Comparison of ENCODE assay signal across 14 cellular contexts in the genomic region with DNA sequence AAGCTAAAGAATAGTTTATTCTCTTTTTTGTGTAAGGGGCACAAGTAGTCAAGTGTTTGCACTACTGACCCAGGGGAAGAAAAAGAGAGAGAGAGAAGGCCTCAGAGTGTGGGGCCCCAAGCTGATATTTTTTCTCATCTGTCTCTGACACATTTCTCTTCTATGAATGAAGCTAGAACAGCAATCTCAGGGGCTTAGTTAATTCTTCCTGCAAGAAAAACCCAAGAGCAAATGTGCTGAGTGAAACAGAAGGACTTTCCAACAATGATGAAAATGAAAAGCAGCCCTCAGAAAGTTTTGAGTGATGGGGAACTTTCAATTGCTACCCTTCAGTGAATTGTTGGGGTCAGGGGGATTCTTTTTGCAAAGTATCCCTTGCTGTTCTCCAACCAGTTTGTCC.
"Had no signal": no experiment of that assay in that cellular context is flagged by ENCODE, and none has a peak within 500 bp of the region (broad histone marks: within the 10 kb centered on the region; RNA-seq: fewer than 3 reads in every experiment).

No MANE protein-coding gene starts in this region.

- H3K27me3 ChIP-seq: right atrium auricular region, upper lobe of left lung had no signal

- H3K27ac Mint-ChIP-seq: activated naive CD4-positive, alpha-beta T cell treated with anti-CD3 and anti-CD28 coated beads, Interleukin-2, amount 10 ng/mL, durations not matched to agents 7 days and 5 days; endodermal cell; progenitor cell of endocrine pancreas had no signal

- H3K36me3 ChIP-seq: heart left ventricle, right atrium auricular region, upper lobe of left lung had no signal

- DNase-seq: activated CD4-positive, alpha-beta T cell treated with anti-CD3 and anti-CD28 coated beads, Interleukin-2, amount 50 U/mL, for 4 hours; activated CD4-positive, CD25-positive, alpha-beta regulatory T cell; activated naive CD4-positive, alpha-beta T cell treated with anti-CD3 and anti-CD28 coated beads, Interleukin-2, amount 10 ng/mL, durations not matched to agents 7 days and 5 days; amniotic stem cell; dorsolateral prefrontal cortex; endodermal cell; heart left ventricle; immature natural killer cell; mesendoderm; stimulated activated CD4-positive, alpha-beta T cell treated with anti-CD3 and anti-CD28 coated beads, Interleukin-4, amount 100 ng/mL, for 1 hour; stimulated activated naive CD4-positive, alpha-beta T cell treated with Interleukin-2 at 50 U/mL for 16 hours; upper lobe of left lung had no signal

- ATAC-seq: heart left ventricle had no signal

- H3K36me3 Mint-ChIP-seq: immature natural killer cell had no signal

- H3K9me3 Mint-ChIP-seq: immature natural killer cell had no signal

- H3K4me3 ChIP-seq: dorsolateral prefrontal cortex, heart left ventricle, right atrium auricular region, upper lobe of left lung had no signal

- H3K4me1 Mint-ChIP-seq: endodermal cell had no signal

- H3K9me3 ChIP-seq: upper lobe of left lung had no signal

- H3K27me3 Mint-ChIP-seq: activated naive CD4-positive, alpha-beta T cell treated with anti-CD3 and anti-CD28 coated beads, Interleukin-2, amount 10 ng/mL, durations not matched to agents 7 days and 5 days; progenitor cell of endocrine pancreas had no signal

- H3K4me3 Mint-ChIP-seq: activated naive CD4-positive, alpha-beta T cell treated with anti-CD3 and anti-CD28 coated beads, Interleukin-2, amount 10 ng/mL, durations not matched to agents 7 days and 5 days; endodermal cell had no signal

- H3K4me1 ChIP-seq: upper lobe of left lung had no signal
